ENCODE assay signal across 13 cellular contexts in the genomic region with DNA sequence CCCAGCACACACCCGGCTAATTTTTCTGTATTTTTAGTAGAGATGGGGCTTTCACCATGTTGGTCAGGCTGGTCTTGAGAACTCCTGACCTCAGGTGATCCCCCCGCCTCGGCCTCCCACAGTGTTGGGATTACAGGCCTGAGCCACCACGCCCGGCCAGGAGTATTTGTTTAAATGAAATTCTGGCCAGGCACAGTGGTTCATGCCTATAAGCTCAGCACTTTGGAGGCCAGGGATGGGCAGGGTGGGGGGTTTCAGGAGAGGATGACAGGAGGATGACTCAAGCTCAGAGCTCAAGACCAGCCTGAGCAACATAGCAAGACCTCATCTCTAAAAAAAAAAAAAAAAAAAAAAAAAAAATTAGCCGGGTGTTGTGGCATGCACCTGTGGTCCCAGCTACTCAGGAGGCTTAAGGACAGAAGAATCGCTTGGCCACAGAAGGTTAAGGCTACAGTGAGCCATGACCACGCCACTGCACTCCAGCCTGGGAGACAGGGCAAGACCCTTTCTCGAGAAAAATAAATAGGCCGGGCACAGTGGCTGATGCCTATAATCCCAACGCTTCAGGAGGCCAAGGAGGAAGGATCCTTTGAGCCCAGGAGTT. TPM values are rescaled to one million over a fixed set of nuclear protein-coding genes. Genes with fewer than 3 reads are reported as not detected.
A peak's percentile ranks its signal among the peaks of the same experiment; 100 is the strongest.
DNase-seq lines count a peak whose midpoint lies in the region; ATAC-seq and TF ChIP-seq lines count a peak whose summit lies in the region.
"Had no signal": no experiment of that assay in that cellular context is flagged by ENCODE, and none has a peak within 500 bp of the region (broad histone marks: within the 10 kb centered on the region; RNA-seq: fewer than 3 reads in every experiment).

No MANE protein-coding gene starts in this region.

- H3K4me1 Mint-ChIP-seq in chondrocyte (ENCODE audit: low read depth), result peaks cover 20% of the 10 kb centered on the region

- DNase-seq in BJ (ENCODE audit: low read depth) (peak; percentile 69), M059J (ENCODE audit: low read depth) (peak; percentile 95), chondrocyte (ENCODE audit: low spot score) (no peak), mucosa of descending colon (no peak), CD1c-positive myeloid dendritic cell (ENCODE audit: extremely low spot score) (no peak), RPMI8226 (no peak), NCI-H1436 treated with DMSO at 0.1 percent for 48 hours (lab: John Stamatoyannopoulos, UW) (no peak)
- DNase-seq: erythroblast, KBM-7, psoas muscle had no signal

- H3K9me3 Mint-ChIP-seq in chondrocyte (ENCODE audit: low read depth), result no peaks in the 10 kb centered on the region

- H3K27ac Mint-ChIP-seq in chondrocyte (ENCODE audit: unreplicated experiment), result peak overlapping the region; percentile 98

- intact Hi-C loops in mucosa of descending colon (cut with DNase I, micrococcal nuclease), result no loop called here

- POLR2A ChIA-PET in BJ (lab: Charles Lee), result interaction anchor here (0.6 kb wide), 3 partner anchors 9 to 27 kb away, joined by 3 to 8 read pairs (median 4); no protein-coding TSS in a partner anchor

- H3K9me3 ChIP-seq in mucosa of descending colon, result no peaks in the 10 kb centered on the region
- H3K9me3 ChIP-seq: psoas muscle had no signal

- no peaks in the 10 kb centered on the region for H3K27me3 Mint-ChIP-seq in chondrocyte (ENCODE audit: low read depth)

- TF ChIP-seq CTCF in BJ (IDR thresholded peaks at IDR 0.05; ENCODE audit: insufficient read depth, low read depth, low read length), result no peak
- no peak for TF ChIP-seq CTCF in chondrocyte (IDR thresholded peaks at IDR 0.05)
- TF ChIP-seq CTCF in mucosa of descending colon (IDR thresholded peaks at IDR 0.05), result no peak

- H3K27me3 ChIP-seq in BJ (ENCODE audit: control insufficient read depth, insufficient read depth, low read length), result no peaks in the 10 kb centered on the region

- H3K36me3 ChIP-seq in BJ (ENCODE audit: control insufficient read depth, insufficient read depth, low read length) (peaks cover 8% of the 10 kb centered on the region; the same call in 1 of the 2 replicates), mucosa of descending colon (ENCODE audit: low read depth) (no peaks in the 10 kb centered on the region)

- no peak overlapping the region for H3K4me3 ChIP-seq in BJ (ENCODE audit: low read depth, low read length)
- no peak overlapping the region for H3K4me3 ChIP-seq in mucosa of descending colon
- H3K4me3 ChIP-seq: psoas muscle, SK-N-MC had no signal

- no peak overlapping the region for H3K4me3 Mint-ChIP-seq in chondrocyte (ENCODE audit: unreplicated experiment)

- ATAC-seq in mucosa of descending colon, result peak; percentile 7
- no peak for ATAC-seq in HG02970 (IDR thresholded peaks at IDR 0.05; ENCODE audit: low FRiP score, unreplicated experiment)

- peaks cover 4% of the 10 kb centered on the region for H3K4me1 ChIP-seq in mucosa of descending colon (ENCODE audit: low read depth)

- CTCF ChIA-PET in BJ (lab: Yijun Ruan, JAX), result interaction anchor here (0.9 to 1.3 kb wide), 2 partner anchors 29 to 68 kb away, joined by 4 read pairs; partner anchors contain the start of genes GYS1 and RUVBL2

- H3K36me3 Mint-ChIP-seq in chondrocyte (ENCODE audit: low read depth), result peaks cover 12% of the 10 kb centered on the region

RNA-seq across cellular contexts. Expression of gene DHDH, which starts 8.2 kb away (rescaled TPM):
- polyA plus RNA-seq in BJ (2011; rRNA removed), result not detected in 2 replicates
- not detected in 2 replicates for polyA minus RNA-seq in BJ (2011; rRNA and poly(A)+ RNA removed)
- 0.15 TPM in 1 of 2 replicates, not detected in the other for total RNA-seq in M059J (2014; rRNA removed; shearing (Covaris generic))
- total RNA-seq in chondrocyte, result not detected in 3 replicates
- total RNA-seq in mucosa of descending colon, result under 1 TPM in 1 of 3 donors, not detected in 2; 0.52 TPM

RNA-seq across cellular contexts. Expression of gene NUCB1, which starts 25.2 kb away (rescaled TPM):
- 145 and 305 TPM in 2 replicates for polyA plus RNA-seq in BJ (2011; rRNA removed)
- 46.8 and 47.6 TPM in 2 replicates for polyA minus RNA-seq in BJ (2011; rRNA and poly(A)+ RNA removed)
- total RNA-seq in M059J (2014; rRNA removed; shearing (Covaris generic)), result 236 and 301 TPM in 2 replicates
- 209 to 277 TPM (median 215 TPM) in 3 replicates for total RNA-seq in chondrocyte
- 100 to 1,000 TPM; 171 to 219 (median 205) TPM for total RNA-seq in mucosa of descending colon

RNA-seq across cellular contexts. Expression of gene TULP2, which starts 26.8 kb away (rescaled TPM):
- 0.07 and 0.10 TPM in 2 replicates for polyA plus RNA-seq in BJ (2011; rRNA removed)
- polyA minus RNA-seq in BJ (2011; rRNA and poly(A)+ RNA removed), result not detected in 2 replicates
- not detected in 2 replicates for total RNA-seq in M059J (2014; rRNA removed; shearing (Covaris generic))
- total RNA-seq in chondrocyte (not detected in 3 replicates), mucosa of descending colon (under 1 TPM in 1 of 3 donors, not detected in 2; 0.32 TPM)
- total RNA-seq: activated CD8-positive, alpha-beta memory T cell treated with anti-CD3 and anti-CD28 coated beads for 36 hours had no signal

RNA-seq across cellular contexts. Expression of gene BAX, which starts 29.3 kb away (rescaled TPM):
- polyA plus RNA-seq in BJ (2011; rRNA removed), result 141 and 159 TPM in 2 replicates
- polyA minus RNA-seq in BJ (2011; rRNA and poly(A)+ RNA removed), result 77.8 and 133 TPM in 2 replicates
- 97.7 and 101 TPM in 2 replicates for total RNA-seq in M059J (2014; rRNA removed; shearing (Covaris generic))
- total RNA-seq in chondrocyte (161 to 167 TPM (median 165 TPM) in 3 replicates), mucosa of descending colon (100 to 1,000 TPM in 2 of 3 donors, 10 to 100 TPM in 1; 90.2 to 128 (median 125) TPM)

RNA-seq across cellular contexts. Expression of gene FTL, which starts 39.8 kb away (rescaled TPM):
- 2,664 and 3,340 TPM in 2 replicates for polyA plus RNA-seq in BJ (2011; rRNA removed)
- 920 and 1,253 TPM in 2 replicates for polyA minus RNA-seq in BJ (2011; rRNA and poly(A)+ RNA removed)
- 3,106 and 3,231 TPM in 2 replicates for total RNA-seq in M059J (2014; rRNA removed; shearing (Covaris generic))
- total RNA-seq in chondrocyte (1,722 to 4,533 TPM (median 1,892 TPM) in 3 replicates), mucosa of descending colon (1,000 to 10,000 TPM; 1,659 to 1,792 (median 1,691) TPM)

Comparison
In these comparisons a context has a peak if more than half of its experiments do, and no peak if none do; other contexts are left out.
1. DNase-seq: peak in BJ (single experiment) and M059J (single experiment); none in chondrocyte (single experiment), mucosa of descending colon (0 of 3), CD1c-positive myeloid dendritic cell (single experiment), RPMI8226 (single experiment) and NCI-H1436 treated with DMSO at 0.1 percent for 48 hours (single experiment).